8 cellular contexts compared by ENCODE assay signal in genomic region chr4:118270492-118270891, GRCh38.
A peak's percentile ranks its signal among the peaks of the same experiment; 100 is the strongest.
DNase-seq lines count a peak whose midpoint lies in the region; ATAC-seq and TF ChIP-seq lines count a peak whose summit lies in the region.

No MANE protein-coding gene starts in this region.

- H3K4me3 ChIP-seq in OCI-LY3 (ENCODE audit: low read length) (no peak overlapping the region), dorsolateral prefrontal cortex (no peak overlapping the region)

- CTCF ChIA-PET in activated CD4-positive, alpha-beta memory T cell treated with anti-CD3 and anti-CD28 coated beads, Interleukin-2, amount 10 ng/mL, durations not matched to agents 7 days and 5 days (lab: Charles Lee): interaction anchor here (0.6 to 1.5 kb wide), 6 partner anchors 9 to 744 kb away, joined by 3 to 6 read pairs (median 3); no protein-coding TSS in a partner anchor

- no peaks in the 10 kb centered on the region for H3K36me3 ChIP-seq in OCI-LY3 (replicated peaks; ENCODE audit: low read depth, low read length)

- DNase-seq in AG08396 (ENCODE audit: low spot score): peak; percentile 21
- DNase-seq in GM13976 (ENCODE audit: low spot score): peak; percentile 40
- no peak for DNase-seq in dorsolateral prefrontal cortex
- DNase-seq in neural crest cell (ENCODE audit: low read depth, low spot score): no peak
- no peak for DNase-seq in activated CD8-positive, alpha-beta memory T cell treated with anti-CD3 and anti-CD28 coated beads for 24 hours
- no peak for DNase-seq in activated CD4-positive, alpha-beta memory T cell treated with anti-CD3 and anti-CD28 coated beads, Interleukin-2, amount 10 ng/mL, durations not matched to agents 7 days and 5 days

- in situ Hi-C loops in GM13976 (cut with MboI; ENCODE audit: low sequenced_read_pairs, unreplicated experiment): no loop called here

- peak overlapping the region; percentile 8 for H3K4me3 Mint-ChIP-seq in neural crest cell
- H3K4me3 Mint-ChIP-seq in activated CD4-positive, alpha-beta memory T cell treated with anti-CD3 and anti-CD28 coated beads, Interleukin-2, amount 10 ng/mL, durations not matched to agents 7 days and 5 days: no peak overlapping the region

- no peak overlapping the region for H3K9ac ChIP-seq in OCI-LY3 (ENCODE audit: low read length)

- POLR2A ChIA-PET in activated CD4-positive, alpha-beta memory T cell treated with anti-CD3 and anti-CD28 coated beads, Interleukin-2, amount 10 ng/mL, durations not matched to agents 7 days and 5 days (lab: Charles Lee): no interaction called here

- H3K27me3 ChIP-seq in OCI-LY3 (ENCODE audit: low read depth, low read length) (no peaks in the 10 kb centered on the region), dorsolateral prefrontal cortex (peaks cover 0 to 1% (median 0%) of the 10 kb centered on the region in 45 donors)

- peaks cover 2% of the 10 kb centered on the region for H3K27me3 Mint-ChIP-seq in neural crest cell (ENCODE audit: low read depth)
- peaks cover 1% of the 10 kb centered on the region for H3K27me3 Mint-ChIP-seq in activated CD4-positive, alpha-beta memory T cell treated with anti-CD3 and anti-CD28 coated beads, Interleukin-2, amount 10 ng/mL, durations not matched to agents 7 days and 5 days

- H4K20me1 ChIP-seq in OCI-LY3 (ENCODE audit: insufficient read depth, low read length): no peaks in the 10 kb centered on the region

- no peaks in the 10 kb centered on the region for H3K9me3 ChIP-seq in OCI-LY3 (ENCODE audit: insufficient read depth, low read length)

- H3K27ac ChIP-seq in OCI-LY3 (ENCODE audit: low read length): no peak overlapping the region
- no peak overlapping the region for H3K27ac ChIP-seq in dorsolateral prefrontal cortex

- peaks cover 16% of the 10 kb centered on the region for H3K4me1 ChIP-seq in OCI-LY3 (ENCODE audit: low read length)

- H3K9me3 Mint-ChIP-seq in neural crest cell: no peaks in the 10 kb centered on the region
- H3K9me3 Mint-ChIP-seq in activated CD4-positive, alpha-beta memory T cell treated with anti-CD3 and anti-CD28 coated beads, Interleukin-2, amount 10 ng/mL, durations not matched to agents 7 days and 5 days: no peaks in the 10 kb centered on the region

- no peaks in the 10 kb centered on the region for H3K4me1 Mint-ChIP-seq in neural crest cell
- H3K4me1 Mint-ChIP-seq in activated CD4-positive, alpha-beta memory T cell treated with anti-CD3 and anti-CD28 coated beads, Interleukin-2, amount 10 ng/mL, durations not matched to agents 7 days and 5 days: peaks cover 1% of the 10 kb centered on the region

- H3K27ac Mint-ChIP-seq in neural crest cell (ENCODE audit: unreplicated experiment): no peak overlapping the region
- no peak overlapping the region for H3K27ac Mint-ChIP-seq in activated CD4-positive, alpha-beta memory T cell treated with anti-CD3 and anti-CD28 coated beads, Interleukin-2, amount 10 ng/mL, durations not matched to agents 7 days and 5 days

- intact Hi-C loops in dorsolateral prefrontal cortex (cut with DNase I): no loop called here

- TF ChIP-seq CTCF in GM13976 (IDR thresholded peaks at IDR 0.05; ENCODE audit: borderline replicate concordance, control extremely low read depth, extremely low read depth, insufficient read depth, missing control alignments): peak; percentile 53
- peak; percentile 69 for TF ChIP-seq CTCF in OCI-LY3 (IDR thresholded peaks at IDR 0.05; ENCODE audit: low read depth, low read length)
- peak; percentile 56 to 88 (median 72) for TF ChIP-seq CTCF in dorsolateral prefrontal cortex (IDR thresholded peaks at IDR 0.05 in 54 of 56, conservative IDR thresholded peaks at IDR 0.05 in 2 of 56; ENCODE audit: low read depth in 1 of 56, partially characterized antibody in 56 of 56)
- TF ChIP-seq CTCF in neural crest cell (conservative IDR thresholded peaks at IDR 0.05): peak; percentile 81

- no peak overlapping the region for H2AFZ ChIP-seq in OCI-LY3 (ENCODE audit: low read depth, low read length)

- H3K4me2 ChIP-seq in OCI-LY3 (ENCODE audit: low read length): peak overlapping the region; percentile 37; the same call in 1 of the 2 replicates

- H3K79me2 ChIP-seq in OCI-LY3 (ENCODE audit: low read length): no peaks in the 10 kb centered on the region

- no peaks in the 10 kb centered on the region for H3K36me3 Mint-ChIP-seq in neural crest cell (ENCODE audit: low read depth)
- no peaks in the 10 kb centered on the region for H3K36me3 Mint-ChIP-seq in activated CD4-positive, alpha-beta memory T cell treated with anti-CD3 and anti-CD28 coated beads, Interleukin-2, amount 10 ng/mL, durations not matched to agents 7 days and 5 days (ENCODE audit: low read depth)

- peak; percentile 63 for ATAC-seq in HG03280 (IDR thresholded peaks at IDR 0.05; ENCODE audit: unreplicated experiment)

Comparison
In these comparisons a context has a peak if more than half of its experiments do, and no peak if none do; other contexts are left out.
1. DNase-seq: peak in AG08396 (single experiment) and GM13976 (single experiment); none in dorsolateral prefrontal cortex (0 of 10), neural crest cell (single experiment), activated CD8-positive, alpha-beta memory T cell treated with anti-CD3 and anti-CD28 coated beads for 24 hours (single experiment) and activated CD4-positive, alpha-beta memory T cell treated with anti-CD3 and anti-CD28 coated beads, Interleukin-2, amount 10 ng/mL, durations not matched to agents 7 days and 5 days (single experiment).
2. Peak in every context shown above with its lines, with median percentiles within 50 percentile points of each other: CTCF ChIP-seq.